20 cellular contexts compared by ENCODE assay signal in genomic region chr6:4944325-4944724, GRCh38.
"Had no signal": no experiment of that assay in that cellular context is flagged by ENCODE, and none has a peak within 500 bp of the region (broad histone marks: within the 10 kb centered on the region; RNA-seq: fewer than 3 reads in every experiment).

No MANE protein-coding gene starts in this region.

- H3K9me3 ChIP-seq: heart left ventricle, spleen, stomach, thoracic aorta, transverse colon had no signal

- DNase-seq: effector CD4-positive, alpha-beta T cell; endodermal cell; foreskin melanocyte; heart left ventricle; hippocampal formation; kidney glomerular epithelial cell; naive thymus-derived CD4-positive, alpha-beta T cell; posterior cingulate gyrus; spleen; stimulated activated CD4-positive, alpha-beta T cell treated with anti-CD3 and anti-CD28 coated beads, Interleukin-15, amount 100 ng/mL, for 24 hours; stimulated activated CD4-positive, alpha-beta T cell treated with anti-CD3 and anti-CD28 coated beads, Interleukin-1b, Interleukin-23, amount 100 ng/mL, for 48 hours; stimulated activated CD4-positive, alpha-beta T cell treated with anti-CD3 and anti-CD28 coated beads, Interleukin-4, amount 100 ng/mL, for 24 hours; stomach; substantia nigra; transverse colon had no signal

- H3K27ac ChIP-seq: coronary artery, heart left ventricle, spleen, stomach, thoracic aorta, transverse colon had no signal

- H3K4me1 Mint-ChIP-seq: stimulated activated memory B cell treated with anti-CD40 and anti-IgM and Interleukin-4, amounts not matched to agents 10 μg/mL and 1 μg/mL and 100 μg/mL, for 72 hours had no signal

- H3K4me3 Mint-ChIP-seq: endodermal cell; naive thymus-derived CD4-positive, alpha-beta T cell; neural crest cell; stimulated activated memory B cell treated with anti-CD40 and anti-IgM and Interleukin-4, amounts not matched to agents 10 μg/mL and 1 μg/mL and 100 μg/mL, for 72 hours had no signal

- H3K27me3 ChIP-seq: heart left ventricle, spleen, stomach, transverse colon had no signal

- H3K27me3 Mint-ChIP-seq: naive thymus-derived CD4-positive, alpha-beta T cell; stimulated activated memory B cell treated with anti-CD40 and anti-IgM and Interleukin-4, amounts not matched to agents 10 μg/mL and 1 μg/mL and 100 μg/mL, for 72 hours had no signal

- H3K27ac Mint-ChIP-seq: endodermal cell; naive thymus-derived CD4-positive, alpha-beta T cell; stimulated activated memory B cell treated with anti-CD40 and anti-IgM and Interleukin-4, amounts not matched to agents 10 μg/mL and 1 μg/mL and 100 μg/mL, for 72 hours had no signal

- H3K4me3 ChIP-seq: coronary artery, heart left ventricle, spleen, stomach, thoracic aorta, transverse colon had no signal

- H3K9me3 Mint-ChIP-seq: endodermal cell; naive thymus-derived CD4-positive, alpha-beta T cell; neural crest cell; stimulated activated memory B cell treated with anti-CD40 and anti-IgM and Interleukin-4, amounts not matched to agents 10 μg/mL and 1 μg/mL and 100 μg/mL, for 72 hours had no signal

- ATAC-seq: heart left ventricle; naive thymus-derived CD4-positive, alpha-beta T cell; sciatic nerve; stimulated activated memory B cell treated with anti-CD40 and anti-IgM and Interleukin-4, amounts not matched to agents 10 μg/mL and 1 μg/mL and 100 μg/mL, for 72 hours had no signal
